1 cellular context compared by ENCODE assay signal in the genomic region with DNA sequence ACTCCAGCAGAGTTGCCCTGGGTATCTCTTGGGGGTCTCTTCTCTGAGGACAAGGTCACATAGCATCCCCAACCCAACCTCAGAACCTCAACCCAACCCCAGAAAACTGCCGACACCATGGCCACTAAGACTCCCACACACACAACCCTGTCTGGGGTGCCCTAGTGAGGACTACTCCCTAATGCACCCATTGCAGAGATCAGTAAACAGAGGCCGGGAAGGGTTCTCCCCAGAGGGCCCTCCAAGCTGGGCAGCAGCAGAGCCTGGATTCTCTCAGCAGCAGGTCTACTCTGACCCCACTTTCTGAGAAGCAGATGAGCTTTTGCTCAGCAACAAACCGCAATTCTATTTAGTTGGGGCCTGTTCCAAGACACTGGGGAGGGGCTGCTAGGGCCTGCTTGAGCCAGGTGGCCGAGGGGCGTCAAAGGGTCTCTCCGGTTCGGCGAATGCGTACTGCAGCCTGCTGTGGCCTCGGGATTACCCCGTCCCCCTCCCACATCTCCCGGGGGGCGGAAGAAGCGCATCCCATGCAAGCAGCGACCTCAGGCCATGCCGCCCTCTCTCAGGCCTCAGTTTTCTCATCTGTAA.
TF ChIP-seq lines count a peak whose summit lies in the region.

No MANE protein-coding gene starts in this region.

TF ChIP-seq in GM23338, 12 proteins besides CTCF, POLR2A, EP300 and RAD21 (continued from another document):
- TF ChIP-seq STAT1 (IDR thresholded peaks at IDR 0.05; ENCODE audit: unreplicated experiment) (no peak), NANOG (IDR thresholded peaks at IDR 0.05; ENCODE audit: borderline replicate concordance) (no peak), JUNB (IDR thresholded peaks at IDR 0.05; ENCODE audit: unreplicated experiment) (no peak)
